19 cellular contexts compared by ENCODE assay signal in genomic region chr1:47181095-47181954, GRCh38. TPM values are rescaled to one million over a fixed set of nuclear protein-coding genes. Genes with fewer than 3 reads are reported as not detected.
DNase-seq lines count a peak whose midpoint lies in the region; ATAC-seq and TF ChIP-seq lines count a peak whose summit lies in the region.
"Had no signal": no experiment of that assay in that cellular context is flagged by ENCODE, and none has a peak within 500 bp of the region (broad histone marks: within the 10 kb centered on the region; RNA-seq: fewer than 3 reads in every experiment).

No MANE protein-coding gene starts in this region.

- POLR2A ChIA-PET in RWPE1 (lab: Yijun Ruan, JAX; ENCODE audit: low non-redundant PET) = no interaction called here

- CTCF ChIA-PET in RWPE1 (lab: Yijun Ruan, JAX) = interaction anchor here (0.6 to 1.1 kb wide), 4 partner anchors 9 to 136 kb away, joined by 3 to 4 read pairs (median 3); partner anchors contain the start of gene PDZK1IP1

- H3K4me1 ChIP-seq in esophagus squamous epithelium (peaks cover 7 to 43% (median 42%) of the 10 kb centered on the region in 3 donors), osteoblast (ENCODE audit: insufficient read depth, low read length) (peaks cover 16% of the 10 kb centered on the region)

- H4K20me1 ChIP-seq in osteoblast (ENCODE audit: insufficient read depth, low read length) = no peaks in the 10 kb centered on the region

- DNase-seq in NCI-H1436 (lab: John Stamatoyannopoulos, UW) (peak; percentile 27), NCI-H1436 treated with DMSO at 0.1 percent for 48 hours (lab: John Stamatoyannopoulos, UW) (no peak), RWPE1 (ENCODE audit: low spot score) (no peak), esophagus squamous epithelium (lab: John Stamatoyannopoulos, UW) (no peak), osteoblast (ENCODE audit: insufficient read length, low spot score, missing footprints) (peak; percentile 77), NCI-H2029 (lab: John Stamatoyannopoulos, UW) (no peak), SIG-M5 (lab: John Stamatoyannopoulos, UW) (no peak)
- DNase-seq: 8988T; activated CD4-positive, alpha-beta T cell treated with anti-CD3 and anti-CD28 coated beads, Interleukin-2, amount 50 U/mL, for 48 hours; CD4-positive, CD25-positive, alpha-beta regulatory T cell; gastrocnemius medialis; islet precursor cell; occipital lobe; sigmoid colon; SJCRH30; stimulated activated CD4-positive, alpha-beta T cell treated with anti-CD3 and anti-CD28 coated beads, Interleukin-2, amount 100 ng/mL, for 48 hours; T-helper 9 cell had no signal

- H3K27me3 ChIP-seq in esophagus squamous epithelium = peaks cover 0 to 39% (median 0%) of the 10 kb centered on the region in 4 donors
- no peaks in the 10 kb centered on the region for H3K27me3 ChIP-seq in osteoblast (ENCODE audit: insufficient read depth, low read length)

- peak overlapping the region; percentile 49 for H3K27ac ChIP-seq in RWPE1
- H3K27ac ChIP-seq in esophagus squamous epithelium = peak overlapping the region in 3 of 4 donors; percentile 9 to 70 (median 38)
- H3K27ac ChIP-seq in osteoblast (ENCODE audit: low read depth, low read length) = no peak overlapping the region
- H3K27ac ChIP-seq: gastrocnemius medialis, sigmoid colon, SJCRH30 had no signal

- TF ChIP-seq CTCF in RWPE1 (conservative IDR thresholded peaks at IDR 0.05; ENCODE audit: low read depth) (no peak), esophagus squamous epithelium (IDR thresholded peaks at IDR 0.05) (no peak), osteoblast (IDR thresholded peaks at IDR 0.05; ENCODE audit: extremely low read depth, low read depth, low read length) (no peak)

- H3K9me3 ChIP-seq in esophagus squamous epithelium (no peaks in the 10 kb centered on the region), osteoblast (ENCODE audit: low read depth, low read length) (no peaks in the 10 kb centered on the region)
- H3K9me3 ChIP-seq: gastrocnemius medialis, sigmoid colon, SJCRH30 had no signal

- no peak overlapping the region for H2AFZ ChIP-seq in osteoblast (ENCODE audit: low read length)

- no peaks in the 10 kb centered on the region for H3K79me2 ChIP-seq in osteoblast (ENCODE audit: insufficient read depth, low read length)

- WGBS in esophagus squamous epithelium, 2 donors = 35 to 63% methylated on average over 3 to 8 of the region's 18 CpGs

- ATAC-seq in GM21737 (IDR thresholded peaks at IDR 0.05; ENCODE audit: unreplicated experiment) = no peak
- ATAC-seq: activated T-helper 17 cell treated with anti-CD3 and anti-CD28 coated beads, Interleukin-2, amount 50 U/mL, for 72 hours; gastrocnemius medialis had no signal

- intact Hi-C loops in esophagus squamous epithelium (cut with DNase I) = loop anchor here (10.0 kb wide), 2 partner anchors 83 to 533 kb away; no protein-coding TSS in a partner anchor

- no peak for TF ChIP-seq POLR2A in esophagus squamous epithelium (IDR thresholded peaks at IDR 0.05)

- H3K4me3 ChIP-seq in esophagus squamous epithelium (no peak overlapping the region), osteoblast (ENCODE audit: insufficient read depth, low read length) (no peak overlapping the region)
- H3K4me3 ChIP-seq: gastrocnemius medialis, sigmoid colon, SJCRH30 had no signal

- H3K36me3 ChIP-seq in esophagus squamous epithelium (no peaks in the 10 kb centered on the region), osteoblast (ENCODE audit: insufficient read depth, low read length) (no peaks in the 10 kb centered on the region)
- H3K36me3 ChIP-seq: gastrocnemius medialis, sigmoid colon, SJCRH30 had no signal

- no peak overlapping the region for H3K4me2 ChIP-seq in osteoblast (ENCODE audit: insufficient read depth, low read length)

RNA-seq across cellular contexts. Expression of gene PDZK1IP1, which starts 8.5 kb away (rescaled TPM):
- total RNA-seq in esophagus squamous epithelium = 100 to 1,000 TPM in 3 of 4 donors, 1 to 10 TPM in 1; 9.7 to 429 (median 312) TPM
- not detected in 2 replicates for total RNA-seq in osteoblast
- total RNA-seq: activated T-helper 17 cell treated with anti-CD3 and anti-CD28 coated beads, Interleukin-2, amount 50 U/mL, for 72 hours; occipital lobe; sigmoid colon; SJCRH30 had no signal

RNA-seq across cellular contexts. Expression of gene CYP4A22, which starts 44.1 kb away (rescaled TPM):
- under 1 TPM in 1 of 4 donors, not detected in 3; 0.38 TPM for total RNA-seq in esophagus squamous epithelium
- total RNA-seq in osteoblast = not detected in 2 replicates
- total RNA-seq: activated T-helper 17 cell treated with anti-CD3 and anti-CD28 coated beads, Interleukin-2, amount 50 U/mL, for 72 hours; CD4-positive, CD25-positive, alpha-beta regulatory T cell; occipital lobe; SJCRH30 had no signal

RNA-seq across cellular contexts. Expression of gene TAL1, which starts 50.7 kb away (rescaled TPM):
- 1 to 10 TPM in 2 of 4 donors, under 1 TPM in 2; 0.45 to 3.6 (median 1.1) TPM for total RNA-seq in esophagus squamous epithelium
- total RNA-seq in osteoblast = not detected in 2 replicates
- total RNA-seq: activated T-helper 17 cell treated with anti-CD3 and anti-CD28 coated beads, Interleukin-2, amount 50 U/mL, for 72 hours had no signal

Comparison
In these comparisons a context has a peak if more than half of its experiments do, and no peak if none do; other contexts are left out.
1. DNase-seq: peak in NCI-H1436 (single experiment) and osteoblast (single experiment); none in NCI-H1436 treated with DMSO at 0.1 percent for 48 hours (single experiment), RWPE1 (single experiment), esophagus squamous epithelium (single experiment), NCI-H2029 (single experiment) and SIG-M5 (single experiment).
2. RNA of gene PDZK1IP1, which starts 8.5 kb away (total RNA-seq): 9.7 to 429 TPM in esophagus squamous epithelium; not detected in osteoblast; every median in the first group is over 10 times any median in the second.